8 cellular contexts compared by ENCODE assay signal in genomic region chr3:101513419-101513986, GRCh38. TPM values are rescaled to one million over a fixed set of nuclear protein-coding genes. Genes with fewer than 3 reads are reported as not detected.
DNase-seq lines count a peak whose midpoint lies in the region; ATAC-seq, FAIRE-seq and TF ChIP-seq lines count a peak whose summit lies in the region.

No MANE protein-coding gene starts in this region.

- H3K4me1 ChIP-seq in body of pancreas: peaks cover 13% of the 10 kb centered on the region

- peak overlapping the region; percentile 78 for H3K4me3 ChIP-seq in MG63
- peak overlapping the region; percentile 75 to 95 for H3K4me3 ChIP-seq in body of pancreas
- peak overlapping the region; percentile 71 for H3K4me3 ChIP-seq in kidney epithelial cell (ENCODE audit: low read depth, low read length)

- intact Hi-C loops in body of pancreas (cut with DNase I): no loop called here

- FAIRE-seq in GM12892 (lab: Jason Lieb, UNC): no peak

- H3K9me3 ChIP-seq in MG63 (no peaks in the 10 kb centered on the region), body of pancreas (no peaks in the 10 kb centered on the region)

- ATAC-seq in GM21737 (IDR thresholded peaks at IDR 0.05; ENCODE audit: unreplicated experiment): peak; percentile 23
- ATAC-seq in body of pancreas: peak; percentile 69
- ATAC-seq in HG03469 (IDR thresholded peaks at IDR 0.05; ENCODE audit: unreplicated experiment): no peak

- peak overlapping the region; percentile 54 to 98 (median 89) for H3K27ac ChIP-seq in body of pancreas
- H3K27ac ChIP-seq in temporal lobe (ENCODE audit: low read depth, low read length): peak overlapping the region; percentile 86

- TF ChIP-seq POLR2A in GM12892 (IDR thresholded peaks at IDR 0.05; ENCODE audit: low read depth, low read length) (no peak), body of pancreas (IDR thresholded peaks at IDR 0.05) (peak in 1 of 3 donors; percentile 3)

- TF ChIP-seq CTCF in body of pancreas (IDR thresholded peaks at IDR 0.05) (no peak), kidney epithelial cell (IDR thresholded peaks at IDR 0.05; ENCODE audit: insufficient read depth, low read length, poor library complexity, severe bottlenecking) (no peak)

- H3K36me3 ChIP-seq in MG63 (no peaks in the 10 kb centered on the region; the same call in 1 of the 2 replicates), body of pancreas (replicated peaks in 1 of 2; ENCODE audit: insufficient read depth in 1 of 2, low read depth in 2 of 2) (no peaks in the 10 kb centered on the region), kidney epithelial cell (ENCODE audit: control insufficient read depth, insufficient read depth, low read length) (no peaks in the 10 kb centered on the region)

- DNase-seq in GM12892 (ENCODE audit: insufficient read length): peak; percentile 45
- DNase-seq in MG63: no peak
- no peak for DNase-seq in body of pancreas
- no peak for DNase-seq in kidney epithelial cell (ENCODE audit: low read depth)
- no peak for DNase-seq in CD1c-positive myeloid dendritic cell (ENCODE audit: extremely low spot score)

- 7 to 9% methylated on average over 12 of the region's 12 CpGs for WGBS in body of pancreas, 2 donors

- H3K27me3 ChIP-seq in MG63 (peaks cover 2% of the 10 kb centered on the region; the same call in 1 of the 2 replicates), body of pancreas (no peaks in the 10 kb centered on the region), kidney epithelial cell (ENCODE audit: control insufficient read depth, insufficient read depth, low read length) (no peaks in the 10 kb centered on the region)

RNA-seq across cellular contexts. Expression of gene SENP7, which starts 0.5 kb away (rescaled TPM):
- 11.3 TPM for polyA plus RNA-seq in GM12892 (2012; ENCODE audit: missing spikeins)
- total RNA-seq in MG63 (2014; rRNA removed; shearing (Covaris generic); ENCODE audit: low replicate concordance): 2.8 and 5.6 TPM in 2 replicates
- 10 to 100 TPM; 23.1 to 23.4 TPM for total RNA-seq in body of pancreas
- total RNA-seq in kidney epithelial cell: 11.9 and 15.6 TPM in 2 replicates
- total RNA-seq in temporal lobe: 63.2 TPM

RNA-seq across cellular contexts. Expression of gene TRMT10C, which starts 48.2 kb away (rescaled TPM):
- polyA plus RNA-seq in GM12892 (2012; ENCODE audit: missing spikeins): 34.7 TPM
- 49.7 and 52.6 TPM in 2 replicates for total RNA-seq in MG63 (2014; rRNA removed; shearing (Covaris generic); ENCODE audit: low replicate concordance)
- 1 to 10 TPM; 3.3 to 9.9 TPM for total RNA-seq in body of pancreas
- total RNA-seq in kidney epithelial cell: 39.4 and 43.7 TPM in 2 replicates
- 36.4 TPM for total RNA-seq in temporal lobe
